Comparison of ENCODE assay signal across 9 cellular contexts in the genomic region with DNA sequence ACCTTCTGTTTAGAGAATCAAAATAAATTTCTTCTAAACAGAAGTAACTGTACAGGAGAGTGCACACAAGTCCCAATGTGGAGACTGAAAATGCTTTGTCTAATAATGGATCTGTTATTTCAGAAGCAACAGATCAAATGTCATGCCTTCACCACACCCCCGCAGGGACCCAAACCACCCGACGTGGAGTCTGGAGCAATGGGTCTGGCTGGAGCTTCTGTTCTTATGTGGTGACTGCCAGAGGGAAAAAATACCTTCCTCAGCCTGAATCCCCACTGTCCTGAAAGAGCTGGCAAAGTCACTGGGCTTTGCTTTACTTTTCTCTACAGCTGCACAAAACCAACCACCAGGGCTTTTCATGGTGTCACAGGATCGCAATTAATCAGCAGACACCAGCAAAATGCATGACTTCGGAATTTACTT.
A peak's percentile ranks its signal among the peaks of the same experiment; 100 is the strongest.
DNase-seq lines count a peak whose midpoint lies in the region; ATAC-seq and TF ChIP-seq lines count a peak whose summit lies in the region.
"Had no signal": no experiment of that assay in that cellular context is flagged by ENCODE, and none has a peak within 500 bp of the region (broad histone marks: within the 10 kb centered on the region; RNA-seq: fewer than 3 reads in every experiment).

No MANE protein-coding gene starts in this region.

- H3K9me3 Mint-ChIP-seq in stimulated activated effector memory CD8-positive, alpha-beta T cell treated with anti-CD3 and anti-CD28 coated beads, Interleukin-12 subunit alpha, Interleukin-12 subunit beta, amount 100 ng/mL, for 72 hours: no peaks in the 10 kb centered on the region
- no peaks in the 10 kb centered on the region for H3K9me3 Mint-ChIP-seq in activated CD8-positive, alpha-beta T cell treated with anti-CD3 and anti-CD28 coated beads, Interleukin-2, amount 10 ng/mL, durations not matched to agents 7 days and 5 days (ENCODE audit: insufficient read depth)

- no peak for TF ChIP-seq POLR2A in right lobe of liver (IDR thresholded peaks at IDR 0.05)

- peaks cover 0 to 48% (median 11%) of the 10 kb centered on the region in 4 donors for H3K4me1 ChIP-seq in right lobe of liver

- H3K4me3 Mint-ChIP-seq in stimulated activated effector memory CD8-positive, alpha-beta T cell treated with anti-CD3 and anti-CD28 coated beads, Interleukin-12 subunit alpha, Interleukin-12 subunit beta, amount 100 ng/mL, for 72 hours: no peak overlapping the region
- no peak overlapping the region for H3K4me3 Mint-ChIP-seq in activated CD8-positive, alpha-beta T cell treated with anti-CD3 and anti-CD28 coated beads, Interleukin-2, amount 10 ng/mL, durations not matched to agents 7 days and 5 days
- H3K4me3 Mint-ChIP-seq: activated naive CD8-positive, alpha-beta T cell had no signal

- DNase-seq in M059J (ENCODE audit: low read depth) (peak; percentile 61), choroid plexus epithelial cell (ENCODE audit: low read depth) (no peak), right lobe of liver (no peak)
- DNase-seq in stimulated activated effector memory CD8-positive, alpha-beta T cell treated with anti-CD3 and anti-CD28 coated beads, Interleukin-12 subunit alpha, Interleukin-12 subunit beta, amount 100 ng/mL, for 72 hours (ENCODE audit: low spot score in 2 of 2): no peak
- DNase-seq in activated CD8-positive, alpha-beta T cell treated with anti-CD3 and anti-CD28 coated beads, Interleukin-2, amount 10 ng/mL, durations not matched to agents 7 days and 5 days: no peak
- no peak for DNase-seq in activated CD4-positive, alpha-beta T cell treated with anti-CD3 and anti-CD28 coated beads, Interleukin-2, amount 50 U/mL, for 4 hours
- no peak for DNase-seq in stimulated activated CD4-positive, alpha-beta T cell treated with anti-CD3 and anti-CD28 coated beads, Interleukin-12 subunit alpha, Interleukin-12 subunit beta, amount 100 ng/mL, for 4 hours
- no peak for DNase-seq in activated T-cell treated with anti-CD3 and anti-CD28 coated beads, Interleukin-2, amount 50 U/mL, for 1 hour

- peaks cover 6% of the 10 kb centered on the region for H3K4me1 Mint-ChIP-seq in stimulated activated effector memory CD8-positive, alpha-beta T cell treated with anti-CD3 and anti-CD28 coated beads, Interleukin-12 subunit alpha, Interleukin-12 subunit beta, amount 100 ng/mL, for 72 hours
- no peaks in the 10 kb centered on the region for H3K4me1 Mint-ChIP-seq in activated CD8-positive, alpha-beta T cell treated with anti-CD3 and anti-CD28 coated beads, Interleukin-2, amount 10 ng/mL, durations not matched to agents 7 days and 5 days (ENCODE audit: low read depth)

- peak in 1 of 4 donors; percentile 8 for ATAC-seq in right lobe of liver
- no peak for ATAC-seq in stimulated activated effector memory CD8-positive, alpha-beta T cell treated with anti-CD3 and anti-CD28 coated beads, Interleukin-12 subunit alpha, Interleukin-12 subunit beta, amount 100 ng/mL, for 72 hours
- ATAC-seq in activated CD8-positive, alpha-beta T cell treated with anti-CD3 and anti-CD28 coated beads, Interleukin-2, amount 10 ng/mL, durations not matched to agents 7 days and 5 days: no peak

- no peaks in the 10 kb centered on the region for H3K36me3 ChIP-seq in right lobe of liver

- H3K4me3 ChIP-seq in choroid plexus epithelial cell (ENCODE audit: low read depth, low read length) (no peak overlapping the region), right lobe of liver (no peak overlapping the region)

- 74% methylated on average over 2 of the region's 5 CpGs for WGBS in right lobe of liver (ENCODE audit: insufficient coverage, low coverage, low lambda C conversion rate, missing lambda C conversion rate)

- peaks cover 19% of the 10 kb centered on the region for H3K36me3 Mint-ChIP-seq in stimulated activated effector memory CD8-positive, alpha-beta T cell treated with anti-CD3 and anti-CD28 coated beads, Interleukin-12 subunit alpha, Interleukin-12 subunit beta, amount 100 ng/mL, for 72 hours
- H3K36me3 Mint-ChIP-seq in activated CD8-positive, alpha-beta T cell treated with anti-CD3 and anti-CD28 coated beads, Interleukin-2, amount 10 ng/mL, durations not matched to agents 7 days and 5 days (ENCODE audit: low read depth): no peaks in the 10 kb centered on the region

- POLR2A ChIA-PET in activated CD8-positive, alpha-beta T cell treated with anti-CD3 and anti-CD28 coated beads, Interleukin-2, amount 10 ng/mL, durations not matched to agents 7 days and 5 days (lab: Charles Lee): no interaction called here

- H3K27ac ChIP-seq in right lobe of liver: peak overlapping the region; percentile 23 to 59 (median 28)

- H3K27me3 ChIP-seq in right lobe of liver: no peaks in the 10 kb centered on the region

- TF ChIP-seq CTCF in choroid plexus epithelial cell (conservative IDR thresholded peaks at IDR 0.05; ENCODE audit: low read depth, low read length) (peak; percentile 17), right lobe of liver (IDR thresholded peaks at IDR 0.05) (peak in 1 of 4 donors; percentile 11)

- intact Hi-C loops in right lobe of liver (cut with DNase I): no loop called here

- H3K27ac Mint-ChIP-seq in stimulated activated effector memory CD8-positive, alpha-beta T cell treated with anti-CD3 and anti-CD28 coated beads, Interleukin-12 subunit alpha, Interleukin-12 subunit beta, amount 100 ng/mL, for 72 hours: peak overlapping the region; percentile 5
- H3K27ac Mint-ChIP-seq in activated CD8-positive, alpha-beta T cell treated with anti-CD3 and anti-CD28 coated beads, Interleukin-2, amount 10 ng/mL, durations not matched to agents 7 days and 5 days: no peak overlapping the region
- H3K27ac Mint-ChIP-seq: activated naive CD8-positive, alpha-beta T cell had no signal

- H3K27me3 Mint-ChIP-seq in activated CD8-positive, alpha-beta T cell treated with anti-CD3 and anti-CD28 coated beads, Interleukin-2, amount 10 ng/mL, durations not matched to agents 7 days and 5 days (ENCODE audit: low read depth): no peaks in the 10 kb centered on the region
- H3K27me3 Mint-ChIP-seq: activated naive CD8-positive, alpha-beta T cell had no signal

- CTCF ChIA-PET in activated CD8-positive, alpha-beta T cell treated with anti-CD3 and anti-CD28 coated beads, Interleukin-2, amount 10 ng/mL, durations not matched to agents 7 days and 5 days (lab: Charles Lee): no interaction called here

- H3K9me3 ChIP-seq in right lobe of liver: no peaks in the 10 kb centered on the region
